In the genomic region with DNA sequence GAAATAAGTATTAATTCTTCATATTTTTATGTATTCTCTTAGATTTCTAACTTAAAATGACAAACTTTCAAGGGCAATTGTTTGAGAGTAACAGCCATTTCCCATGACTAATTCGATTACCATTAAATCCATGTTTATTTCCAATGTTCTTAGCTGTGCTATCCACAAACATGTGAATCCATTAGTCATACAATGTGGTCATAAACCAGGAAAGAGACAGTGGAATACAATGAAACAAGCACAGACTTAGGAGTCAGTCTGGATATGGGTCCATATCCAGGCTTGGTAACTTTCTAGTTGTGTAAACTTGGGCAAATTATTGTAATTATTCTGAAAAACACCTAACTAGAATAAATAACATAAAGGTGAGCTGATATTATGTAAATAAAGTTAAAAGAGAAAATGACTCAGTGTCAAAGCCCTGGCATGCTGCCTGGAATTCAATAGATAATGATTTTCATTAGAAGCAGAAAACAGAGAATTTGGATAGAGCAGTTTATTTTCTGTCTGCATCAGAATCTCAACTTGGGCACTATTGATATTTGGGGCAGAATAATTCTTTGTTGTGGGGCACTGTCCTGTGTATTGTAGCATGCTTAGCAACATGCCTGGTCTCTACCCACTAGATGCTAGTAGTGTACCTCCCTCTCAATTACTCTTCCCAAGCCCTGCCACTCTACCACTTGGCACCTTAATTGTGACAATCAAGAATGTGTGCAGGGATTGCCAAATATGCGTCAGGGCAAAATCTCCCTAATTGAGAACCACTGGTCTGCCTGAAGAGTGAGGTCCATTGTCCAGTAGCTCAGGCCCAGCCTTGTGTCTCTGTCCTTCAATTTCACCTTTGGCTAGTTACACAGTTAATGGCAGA, we compare ENCODE assay signal across 11 cellular contexts. TPM values are rescaled to one million over a fixed set of nuclear protein-coding genes. Genes with fewer than 3 reads are reported as not detected.
DNase-seq lines count a peak whose midpoint lies in the region; TF ChIP-seq lines count a peak whose summit lies in the region.
"Had no signal": no experiment of that assay in that cellular context is flagged by ENCODE, and none has a peak within 500 bp of the region (broad histone marks: within the 10 kb centered on the region; RNA-seq: fewer than 3 reads in every experiment).

No MANE protein-coding gene starts in this region.

- peak overlapping the region; percentile 75 for H4K91ac ChIP-seq in mesenchymal stem cell (ENCODE audit: low read length)

- peak overlapping the region in 1 of 2 experiments; percentile 28 for H3K4ac ChIP-seq in mesenchymal stem cell (ENCODE audit: low read depth in 1 of 2, low read length in 2 of 2)

- no peaks in the 10 kb centered on the region for H3K27me3 ChIP-seq in mesenchymal stem cell (ENCODE audit: control insufficient read depth in 1 of 2, insufficient read depth in 1 of 2, low read length in 2 of 2)
- H3K27me3 ChIP-seq: pancreas had no signal

- H3K9ac ChIP-seq in mesenchymal stem cell (ENCODE audit: low read length): no peak overlapping the region

- H3K9me3 ChIP-seq in mesenchymal stem cell (ENCODE audit: control insufficient read depth, low read length): no peaks in the 10 kb centered on the region
- H3K9me3 ChIP-seq: pancreas had no signal

- H2BK15ac ChIP-seq in mesenchymal stem cell (ENCODE audit: low read depth, poor library complexity, severe bottlenecking): no peak overlapping the region

- H2BK5ac ChIP-seq in mesenchymal stem cell (ENCODE audit: low read depth, low read length, poor library complexity, severe bottlenecking): no peak overlapping the region

- no peak overlapping the region for H3K4me3 ChIP-seq in fibroblast of mammary gland (ENCODE audit: control insufficient read depth, low read depth, low read length)
- no peak overlapping the region for H3K4me3 ChIP-seq in mesenchymal stem cell (ENCODE audit: insufficient read depth in 1 of 2, low read depth in 1 of 2, low read length in 2 of 2)
- H3K4me3 ChIP-seq: pancreas had no signal

- peak overlapping the region in 1 of 2 experiments; percentile 87 for H3K18ac ChIP-seq in mesenchymal stem cell (ENCODE audit: low read depth in 1 of 2, low read length in 2 of 2)

- H2BK12ac ChIP-seq in mesenchymal stem cell (ENCODE audit: low read length in 2 of 2): peak overlapping the region in 1 of 2 experiments; percentile 84

- no peaks in the 10 kb centered on the region for H3K36me3 ChIP-seq in mesenchymal stem cell (ENCODE audit: control insufficient read depth in 1 of 2, insufficient read depth in 2 of 2, low read depth in 1 of 2, low read length in 2 of 2)
- H3K36me3 ChIP-seq: pancreas had no signal

- no peaks in the 10 kb centered on the region for H3K79me1 ChIP-seq in mesenchymal stem cell (replicated peaks; ENCODE audit: low read length, poor library complexity, severe bottlenecking)

- DNase-seq in EL (peak; percentile 21), SW480 (ENCODE audit: low spot score) (peak; percentile 48), fibroblast of mammary gland (ENCODE audit: low read depth) (peak; percentile 93), mesenchymal stem cell (peak; percentile 90), Ammon's horn (ENCODE audit: low spot score) (no peak), NOMO-1 (lab: John Stamatoyannopoulos, UW; ENCODE audit: unreplicated experiment in 2 of 2) (no peak), GM10266 (ENCODE audit: extremely low spot score) (no peak)
- DNase-seq in stimulated activated naive CD4-positive, alpha-beta T cell (lab: John Stamatoyannopoulos, UW): no peak
- DNase-seq: activated naive CD4-positive, alpha-beta T cell treated with anti-CD3 and anti-CD28 coated beads, Interleukin-2, amount 50 U/mL, for 16 hours; hippocampal formation; pancreas had no signal

- H3K23ac ChIP-seq in mesenchymal stem cell (ENCODE audit: low read length in 2 of 2): no peak overlapping the region

- H3K4me2 ChIP-seq in mesenchymal stem cell (ENCODE audit: low read length, poor library complexity, severe bottlenecking): no peak overlapping the region

- H2AFZ ChIP-seq in mesenchymal stem cell (ENCODE audit: low read depth, low read length): no peak overlapping the region

- TF ChIP-seq CTCF in fibroblast of mammary gland (conservative IDR thresholded peaks at IDR 0.05; ENCODE audit: control insufficient read depth, insufficient read depth, low read depth, low read length): no peak
- no peak for TF ChIP-seq CTCF in GM10266 (IDR thresholded peaks at IDR 0.05; ENCODE audit: control insufficient read depth, insufficient read depth, low read depth, missing control alignments)

- H3K4me1 ChIP-seq in mesenchymal stem cell (ENCODE audit: control insufficient read depth, insufficient read depth, low read depth, low read length): no peaks in the 10 kb centered on the region
- H3K4me1 ChIP-seq: pancreas had no signal

- no peak overlapping the region for H2AK5ac ChIP-seq in mesenchymal stem cell (ENCODE audit: low read length, severe bottlenecking)

- H3K27ac ChIP-seq in mesenchymal stem cell (ENCODE audit: low read length, poor library complexity, severe bottlenecking): no peak overlapping the region
- H3K27ac ChIP-seq: pancreas had no signal

- peak overlapping the region; percentile 87 for H4K8ac ChIP-seq in mesenchymal stem cell (ENCODE audit: low read length)

- H2BK120ac ChIP-seq in mesenchymal stem cell (ENCODE audit: low read depth, low read length): peak overlapping the region; percentile 49

- no peak overlapping the region for H3K14ac ChIP-seq in mesenchymal stem cell (ENCODE audit: low read length in 2 of 2)

- 50% methylated on average over 2 of the region's 2 CpGs for WGBS in mesenchymal stem cell

RNA-seq across cellular contexts. Expression of a gene that starts 44.7 kb away (rescaled TPM):
- 1.5 TPM for polyA plus RNA-seq in mesenchymal stem cell (2013, experiment 1 of 2)
- polyA plus RNA-seq in mesenchymal stem cell (2013, experiment 2 of 2): 1.4 TPM

Comparison
In these comparisons a context has a peak if more than half of its experiments do, and no peak if none do; other contexts are left out.
1. DNase-seq: peak in EL (single experiment), SW480 (single experiment), fibroblast of mammary gland (single experiment) and mesenchymal stem cell (single experiment); none in Ammon's horn (single experiment), stimulated activated naive CD4-positive, alpha-beta T cell (0 of 6), NOMO-1 (0 of 2) and GM10266 (single experiment).